In the genomic region with DNA sequence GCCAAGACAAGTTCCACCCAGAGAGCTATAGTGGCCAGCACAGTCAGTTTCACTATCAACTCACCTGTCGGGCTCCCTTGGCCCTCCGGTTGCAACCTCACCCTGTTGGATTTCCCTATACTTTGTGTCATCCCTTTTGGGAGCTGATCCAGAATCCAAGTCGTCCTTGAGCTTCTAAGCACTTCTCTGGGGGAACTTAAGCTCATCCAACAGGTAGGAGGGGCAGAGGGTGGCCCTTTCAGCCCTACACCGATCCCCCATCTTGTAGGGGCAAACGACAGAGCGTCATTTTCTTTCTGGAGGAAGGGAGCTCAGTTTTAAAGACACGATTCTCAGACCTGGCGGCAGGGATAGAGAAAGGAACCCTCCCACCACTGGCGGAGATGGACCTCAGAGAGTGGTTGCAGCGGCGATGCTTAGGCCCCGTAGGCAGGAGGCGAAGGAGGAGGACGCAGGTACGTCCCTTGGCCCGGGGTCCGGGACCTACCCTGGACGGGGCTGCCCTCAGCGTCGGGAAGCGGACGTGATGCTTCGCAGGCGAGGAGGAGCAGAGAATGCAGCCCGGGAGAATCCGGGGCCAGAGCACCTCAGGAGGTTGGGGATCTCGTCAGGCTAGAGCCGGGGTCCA, we compare ENCODE assay signal across 8 cellular contexts. TPM values are rescaled to one million over a fixed set of nuclear protein-coding genes. Genes with fewer than 3 reads are reported as not detected.
DNase-seq lines count a peak whose midpoint lies in the region; ATAC-seq, FAIRE-seq and TF ChIP-seq lines count a peak whose summit lies in the region.

No MANE protein-coding gene starts in this region.

- no peaks in the 10 kb centered on the region for H3K27me3 ChIP-seq in IMR-90 (ENCODE audit: control insufficient read depth, insufficient read depth, low read length)

- peak overlapping the region; percentile 1 for H3K14ac ChIP-seq in IMR-90 (replicated peaks; ENCODE audit: low read depth, low read length)

- ATAC-seq in GM21447 (IDR thresholded peaks at IDR 0.05; ENCODE audit: unreplicated experiment) (peak; percentile 34), IMR-90 (ENCODE audit: low read depth) (peak; percentile 67), HG02970 (IDR thresholded peaks at IDR 0.05; ENCODE audit: low FRiP score, unreplicated experiment) (no peak), GM19324 (IDR thresholded peaks at IDR 0.05; ENCODE audit: low FRiP score, unreplicated experiment) (no peak)

- TF ChIP-seq CTCF in D721Med (IDR thresholded peaks at IDR 0.05; ENCODE audit: insufficient read depth, missing control alignments): no peak
- no peak for TF ChIP-seq CTCF in IMR-90 (conservative IDR thresholded peaks at IDR 0.05; ENCODE audit: low read depth, low read length)

- TF ChIP-seq RAD21 in IMR-90 (IDR thresholded peaks at IDR 0.05; ENCODE audit: low read length): no peak

- H4K20me1 ChIP-seq in IMR-90 (ENCODE audit: insufficient read depth, low read length): peaks cover 3% of the 10 kb centered on the region; the same call in 1 of the 2 replicates

- dilution Hi-C loops in IMR-90 (cut with HindIII; ENCODE audit: low sequenced_read_pairs, unreplicated experiment): no loop called here

- peak overlapping the region; percentile 53 for H2BK5ac ChIP-seq in IMR-90 (ENCODE audit: low read depth, low read length, poor library complexity, severe bottlenecking)

- H4K91ac ChIP-seq in IMR-90 (ENCODE audit: insufficient read depth, low read depth, low read length): no peak overlapping the region; the same call in 1 of the 2 replicates

- peak overlapping the region; percentile 93 for H3K9ac ChIP-seq in IMR-90 (ENCODE audit: low read depth, low read length)

- intact Hi-C loops in IMR-90 (cut with micrococcal nuclease): loop anchor here (1.0 to 2.0 kb wide), 2 partner anchors 16 to 177 kb away; a partner anchor contains a TSS

- H3K79me1 ChIP-seq in IMR-90 (ENCODE audit: low read depth in 1 of 2, low read length in 2 of 2): peaks cover 20 to 49% of the 10 kb centered on the region in 2 experiments

- FAIRE-seq in D721Med (lab: Jason Lieb, UNC): no peak

- H2BK120ac ChIP-seq in IMR-90 (ENCODE audit: low read depth, low read length): peak overlapping the region; percentile 29

- BruUV-seq in IMR-90 (replicated peaks; lab: Mats Ljungman, UMichigan): no TSS peak

- H3K27ac ChIP-seq in IMR-90 (ENCODE audit: insufficient read depth, low read length) (peak overlapping the region; percentile 76), skin epidermis (peak overlapping the region; percentile 81 to 98 (median 94))

- peak overlapping the region; percentile 3; the same call in 1 of the 2 replicates for H2AK5ac ChIP-seq in IMR-90 (ENCODE audit: low read depth, low read length)

- POLR2A ChIA-PET in IMR-90 (lab: Charles Lee; ENCODE audit: unreplicated experiment): no interaction called here

- H3K23ac ChIP-seq in IMR-90 (ENCODE audit: low read depth, low read length): peak overlapping the region; percentile 73; the same call in 1 of the 2 replicates

- H3K4me1 ChIP-seq in IMR-90 (ENCODE audit: control insufficient read depth, insufficient read depth, low read length): peaks cover 5% of the 10 kb centered on the region

- H3K4me3 ChIP-seq in IMR-90 (ENCODE audit: insufficient read depth, low read depth, low read length) (peak overlapping the region; percentile 99), iPS-11a (ENCODE audit: low read depth, low read length) (peak overlapping the region; percentile 90), skin epidermis (peak overlapping the region; percentile 77 to 99 (median 91))

- H3K4ac ChIP-seq in IMR-90 (ENCODE audit: low read depth, low read length): peak overlapping the region; percentile 81

- DNase-seq in D721Med (ENCODE audit: insufficient read length, low spot score) (peak; percentile 46), IMR-90 (peak; percentile 12), amniotic epithelial cell (ENCODE audit: low read depth) (peak; percentile 16)

- no peak overlapping the region for H2BK20ac ChIP-seq in IMR-90 (ENCODE audit: low read depth, low read length)

- H3K36me3 ChIP-seq in IMR-90 (ENCODE audit: control insufficient read depth, insufficient read depth, low read length): peaks cover 4% of the 10 kb centered on the region

- peaks cover 2% of the 10 kb centered on the region; the same call in 1 of the 2 replicates for H3K9me3 ChIP-seq in IMR-90 (ENCODE audit: control insufficient read depth, insufficient read depth, low read length)

- CTCF ChIA-PET in IMR-90 (lab: Yijun Ruan, JAX): interaction anchor here (0.6 to 1.0 kb wide), 2 partner anchors 11 to 853 kb away, joined by 3 to 4 read pairs; no protein-coding TSS in a partner anchor

- in situ Hi-C loops in IMR-90 (cut with MboI; ENCODE audit: low sequenced_read_pairs): no loop called here

- WGBS in IMR-90 (ENCODE audit: extremely low coverage in 2 of 2, insufficient read length in 1 of 2), 2 experiments: 0% methylated on average over 9 of the region's 28 CpGs; no CpG with 5 or more reads in 1 of the 2 experiments

- peaks cover 7% of the 10 kb centered on the region; the same call in 1 of the 2 replicates for H3K9me1 ChIP-seq in IMR-90 (ENCODE audit: insufficient read depth, low read length)

- peak overlapping the region; percentile 36 to 41; a peak in 2 of 4 replicates for H4K8ac ChIP-seq in IMR-90 (ENCODE audit: low read depth in 2 of 2, low read length in 2 of 2)

- 0 out of 2 replicates have a peak overlapping the region, but pooled peaks have one; percentile 7 for H3K56ac ChIP-seq in IMR-90 (ENCODE audit: extremely low read depth, insufficient read depth, low read length)

- H3K4me2 ChIP-seq in IMR-90 (ENCODE audit: low read depth, low read length): peak overlapping the region; percentile 100

- H4K5ac ChIP-seq in IMR-90 (ENCODE audit: low read depth, low read length): peak overlapping the region; percentile 17

- TF ChIP-seq POLR2A in IMR-90 (IDR thresholded peaks at IDR 0.05; ENCODE audit: low read depth, low read length): peak; percentile 1; the same call in 1 of the 2 replicates

- 0 out of 2 replicates have a peak overlapping the region, but pooled peaks have one; percentile 3 for H3K18ac ChIP-seq in IMR-90 (ENCODE audit: low read depth, low read length)

- peak overlapping the region; percentile 99 for H2AFZ ChIP-seq in IMR-90 (replicated peaks; ENCODE audit: low read length, poor library complexity)

- peak overlapping the region; percentile 88 for H2AK9ac ChIP-seq in IMR-90 (replicated peaks; ENCODE audit: low read depth, low read length, poor library complexity)

- H2BK15ac ChIP-seq in IMR-90 (ENCODE audit: low read depth, low read length): no peak overlapping the region

TF ChIP-seq in IMR-90, 13 proteins besides CTCF, POLR2A, EP300 and RAD21:
- TF ChIP-seq MXI1 (IDR thresholded peaks at IDR 0.05; ENCODE audit: borderline replicate concordance, low read depth, low read length) (no peak; the same call in 1 of the 2 replicates), FOS (IDR thresholded peaks at IDR 0.05; ENCODE audit: low read depth, low read length) (no peak), CHD1 (IDR thresholded peaks at IDR 0.05; ENCODE audit: low read depth, low read length) (no peak), MAZ (IDR thresholded peaks at IDR 0.05; ENCODE audit: borderline replicate concordance, low read depth, low read length) (no peak), SMC3 (IDR thresholded peaks at IDR 0.05; ENCODE audit: low read depth, low read length) (no peak), RFX5 (IDR thresholded peaks at IDR 0.05; ENCODE audit: low read depth, low read length) (no peak), RCOR1 (IDR thresholded peaks at IDR 0.05; ENCODE audit: insufficient replicate concordance, low read length) (no peak)
- TF ChIP-seq, protein P1, sequence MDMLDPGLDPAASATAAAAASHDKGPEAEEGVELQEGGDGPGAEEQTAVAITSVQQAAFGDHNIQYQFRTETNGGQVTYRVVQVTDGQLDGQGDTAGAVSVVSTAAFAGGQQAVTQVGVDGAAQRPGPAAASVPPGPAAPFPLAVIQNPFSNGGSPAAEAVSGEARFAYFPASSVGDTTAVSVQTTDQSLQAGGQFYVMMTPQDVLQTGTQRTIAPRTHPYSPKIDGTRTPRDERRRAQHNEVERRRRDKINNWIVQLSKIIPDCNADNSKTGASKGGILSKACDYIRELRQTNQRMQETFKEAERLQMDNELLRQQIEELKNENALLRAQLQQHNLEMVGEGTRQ (IDR thresholded peaks at IDR 0.05; ENCODE audit: low read depth, low read length): no peak
- TF ChIP-seq, protein P2, sequence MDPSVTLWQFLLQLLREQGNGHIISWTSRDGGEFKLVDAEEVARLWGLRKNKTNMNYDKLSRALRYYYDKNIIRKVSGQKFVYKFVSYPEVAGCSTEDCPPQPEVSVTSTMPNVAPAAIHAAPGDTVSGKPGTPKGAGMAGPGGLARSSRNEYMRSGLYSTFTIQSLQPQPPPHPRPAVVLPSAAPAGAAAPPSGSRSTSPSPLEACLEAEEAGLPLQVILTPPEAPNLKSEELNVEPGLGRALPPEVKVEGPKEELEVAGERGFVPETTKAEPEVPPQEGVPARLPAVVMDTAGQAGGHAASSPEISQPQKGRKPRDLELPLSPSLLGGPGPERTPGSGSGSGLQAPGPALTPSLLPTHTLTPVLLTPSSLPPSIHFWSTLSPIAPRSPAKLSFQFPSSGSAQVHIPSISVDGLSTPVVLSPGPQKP (IDR thresholded peaks at IDR 0.05; ENCODE audit: borderline replicate concordance, low read depth, low read length): no peak

RNA-seq across cellular contexts. Expression of a gene that starts 0.5 kb away (rescaled TPM):
- total RNA-seq in IMR-90 (2012; rRNA removed): 7.5 and 7.7 TPM in 2 replicates
- 34.9 and 45.1 TPM in 2 replicates for polyA plus RNA-seq in IMR-90 (2012; rRNA removed)
- polyA plus RNA-seq in IMR-90 (2012; cell fraction: cytosol; rRNA removed): 27.8 and 35.2 TPM in 2 replicates
- polyA plus RNA-seq in IMR-90 (2012; cell fraction: nucleus; rRNA removed; ENCODE audit: low replicate concordance): 22.0 and 42.1 TPM in 2 replicates

RNA-seq across cellular contexts. Expression of a gene that starts 15.8 kb away (rescaled TPM):
- total RNA-seq in IMR-90 (2012; rRNA removed): 7.2 and 9.1 TPM in 2 replicates
- 25.0 and 26.4 TPM in 2 replicates for polyA plus RNA-seq in IMR-90 (2012; rRNA removed)
- polyA plus RNA-seq in IMR-90 (2012; cell fraction: cytosol; rRNA removed): 23.3 and 26.4 TPM in 2 replicates
- 40.1 and 43.3 TPM in 2 replicates for polyA plus RNA-seq in IMR-90 (2012; cell fraction: nucleus; rRNA removed; ENCODE audit: low replicate concordance)

RNA-seq across cellular contexts. Expression of a gene that starts 47.1 kb away (rescaled TPM):
- total RNA-seq in IMR-90 (2012; rRNA removed): 9.9 and 11.7 TPM in 2 replicates
- polyA plus RNA-seq in IMR-90 (2012; rRNA removed): 16.2 and 27.2 TPM in 2 replicates
- polyA plus RNA-seq in IMR-90 (2012; cell fraction: cytosol; rRNA removed): 19.0 and 32.4 TPM in 2 replicates
- polyA plus RNA-seq in IMR-90 (2012; cell fraction: nucleus; rRNA removed; ENCODE audit: low replicate concordance): 10.9 and 26.5 TPM in 2 replicates

RNA-seq across cellular contexts. Expression of a gene that starts 47.3 kb away (rescaled TPM):
- total RNA-seq in IMR-90 (2012; rRNA removed): 13.9 and 16.7 TPM in 2 replicates
- polyA plus RNA-seq in IMR-90 (2012; rRNA removed): 60.7 and 75.1 TPM in 2 replicates
- 76.2 and 119 TPM in 2 replicates for polyA plus RNA-seq in IMR-90 (2012; cell fraction: cytosol; rRNA removed)
- polyA plus RNA-seq in IMR-90 (2012; cell fraction: nucleus; rRNA removed; ENCODE audit: low replicate concordance): 11.3 and 58.5 TPM in 2 replicates

RNA-seq across cellular contexts. Expression of a gene that starts 58.4 kb away (rescaled TPM):
- total RNA-seq in IMR-90 (2012; rRNA removed): 15.8 and 17.9 TPM in 2 replicates
- polyA plus RNA-seq in IMR-90 (2012; rRNA removed): 27.8 and 30.2 TPM in 2 replicates
- polyA plus RNA-seq in IMR-90 (2012; cell fraction: cytosol; rRNA removed): 13.9 and 20.2 TPM in 2 replicates
- 40.1 and 103 TPM in 2 replicates for polyA plus RNA-seq in IMR-90 (2012; cell fraction: nucleus; rRNA removed; ENCODE audit: low replicate concordance)

Comparison
In these comparisons a context has a peak if more than half of its experiments do, and no peak if none do; other contexts are left out.
1. ATAC-seq: peak in GM21447 (single experiment) and IMR-90 (single experiment); none in HG02970 (single experiment) and GM19324 (single experiment).
2. Peak in every context shown above with its lines, with median percentiles within 50 percentile points of each other: DNase-seq and H3K4me3 ChIP-seq.